In genomic region chr1:8985915-8986813, GRCh38 we compare ENCODE assay signal across 8 cellular contexts. TPM values are rescaled to one million over a fixed set of nuclear protein-coding genes. Genes with fewer than 3 reads are reported as not detected.
DNase-seq lines count a peak whose midpoint lies in the region; ATAC-seq and TF ChIP-seq lines count a peak whose summit lies in the region.

No MANE protein-coding gene starts in this region.

- no peaks in the 10 kb centered on the region for H3K79me1 ChIP-seq in neuronal stem cell (ENCODE audit: low read depth, low read length)

- POLR2A ChIA-PET in OCI-LY7 (lab: Charles Lee): interaction anchor here (1.2 kb wide), 1 partner anchor 16 kb away, joined by 8 read pairs; no protein-coding TSS in a partner anchor

- peak; percentile 77 for DNase-seq in DMS153 (lab: John Stamatoyannopoulos, UW)
- DNase-seq in OCI-LY7 (ENCODE audit: low spot score): no peak
- peak; percentile 90 for DNase-seq in epithelial cell of prostate (ENCODE audit: low read depth, low spot score)
- no peak for DNase-seq in neuronal stem cell (ENCODE audit: low spot score)
- no peak for DNase-seq in SIG-M5 (lab: John Stamatoyannopoulos, UW)
- DNase-seq in NCI-H187 (lab: John Stamatoyannopoulos, UW): no peak
- DNase-seq in natural killer cell: no peak

- H3K4me1 Mint-ChIP-seq in natural killer cell: peaks cover 0 to 7% of the 10 kb centered on the region in 2 donors

- no peak overlapping the region for H2BK5ac ChIP-seq in neuronal stem cell (ENCODE audit: low read length)

- H3K27ac ChIP-seq in OCI-LY7 (ENCODE audit: low read depth, low read length, poor library complexity, severe bottlenecking) (peak overlapping the region; percentile 81), epithelial cell of prostate (peak overlapping the region; percentile 93), neuronal stem cell (replicated peaks; ENCODE audit: low read length) (no peak overlapping the region)

- no CpG with 5 or more reads among the region's 14 CpGs for whole genome bisulfite sequencing in neuronal stem cell (ENCODE audit: extremely low coverage in 2 of 2, insufficient read length in 2 of 2, insufficient replicate concordance in 1 of 2), 2 donors

- no peak overlapping the region for H3K14ac ChIP-seq in neuronal stem cell (ENCODE audit: low read length)

- H3K79me2 ChIP-seq in OCI-LY7 (ENCODE audit: insufficient read depth, low read depth, low read length): no peaks in the 10 kb centered on the region

- no peaks in the 10 kb centered on the region for H3K27me3 ChIP-seq in neuronal stem cell (ENCODE audit: control insufficient read depth in 3 of 3, insufficient read depth in 3 of 3, low read depth in 1 of 3, low read length in 3 of 3)

- H3K9me3 ChIP-seq in OCI-LY7 (ENCODE audit: low read length) (no peaks in the 10 kb centered on the region), neuronal stem cell (replicated peaks in 1 of 2; ENCODE audit: control insufficient read depth in 2 of 2, insufficient read depth in 1 of 2, low read depth in 1 of 2, low read length in 2 of 2) (no peaks in the 10 kb centered on the region)

- no peaks in the 10 kb centered on the region for H3K9me2 ChIP-seq in OCI-LY7 (ENCODE audit: insufficient read depth, low read length)

- no peak overlapping the region for H3K9ac ChIP-seq in neuronal stem cell (ENCODE audit: low read depth, low read length, poor library complexity)

- peak overlapping the region; percentile 98; the same call in 1 of the 2 replicates for H2AFZ ChIP-seq in OCI-LY7 (ENCODE audit: low read length)
- H2AFZ ChIP-seq in neuronal stem cell (ENCODE audit: low read length): no peak overlapping the region

- no peak overlapping the region for H3K4me3 Mint-ChIP-seq in natural killer cell

- intact Hi-C loops in OCI-LY7 (cut with micrococcal nuclease; ENCODE audit: unreplicated experiment): no loop called here
- intact Hi-C loops in natural killer cell (cut with micrococcal nuclease): no loop called here

- no TSS peak for BruUV-seq in OCI-LY7 (replicated peaks; lab: Mats Ljungman, UMichigan)

- H3K23ac ChIP-seq in neuronal stem cell (ENCODE audit: low read depth, low read length, poor library complexity): no peak overlapping the region

- CTCF ChIA-PET in OCI-LY7 (lab: Charles Lee; ENCODE audit: unreplicated experiment): interaction anchor here (0.6 to 1.0 kb wide), 2 partner anchors 23 to 116 kb away, joined by 3 read pairs; no protein-coding TSS in a partner anchor

- H3K36me3 ChIP-seq in OCI-LY7 (ENCODE audit: insufficient read depth, low read length) (no peaks in the 10 kb centered on the region), neuronal stem cell (replicated peaks in 1 of 2; ENCODE audit: control insufficient read depth in 2 of 2, insufficient read depth in 2 of 2, low read length in 2 of 2) (no peaks in the 10 kb centered on the region)

- H3K27me3 Mint-ChIP-seq in natural killer cell (ENCODE audit: low read depth in 2 of 2): peaks cover 0 to 9% of the 10 kb centered on the region in 2 donors

- no peak for ATAC-seq in HG03039 (IDR thresholded peaks at IDR 0.05; ENCODE audit: unreplicated experiment)
- ATAC-seq in natural killer cell: no peak

- no peak overlapping the region for H4K8ac ChIP-seq in neuronal stem cell (ENCODE audit: low read depth, low read length)

- H4K91ac ChIP-seq in neuronal stem cell (ENCODE audit: low read depth, low read length, poor library complexity): no peak overlapping the region

- peak overlapping the region; percentile 54 for H3K4me2 ChIP-seq in OCI-LY7 (ENCODE audit: low read length)
- no peak overlapping the region for H3K4me2 ChIP-seq in neuronal stem cell (ENCODE audit: insufficient read depth, low read length, poor library complexity, severe bottlenecking)

- no peak overlapping the region for H3K27ac Mint-ChIP-seq in natural killer cell

- peak overlapping the region; percentile 12 for H3K4me3 ChIP-seq in OCI-LY7 (ENCODE audit: low read depth, low read length, poor library complexity, severe bottlenecking)
- no peak overlapping the region for H3K4me3 ChIP-seq in neuronal stem cell (ENCODE audit: low read length in 2 of 2)

- H3K4ac ChIP-seq in neuronal stem cell (ENCODE audit: low read length): no peak overlapping the region

- no peaks in the 10 kb centered on the region for H3K36me3 Mint-ChIP-seq in natural killer cell

- H4K20me1 ChIP-seq in OCI-LY7 (ENCODE audit: insufficient read depth, low read length): no peaks in the 10 kb centered on the region

- peak overlapping the region; percentile 40 for H2AK5ac ChIP-seq in neuronal stem cell (ENCODE audit: low read depth, low read length)

- H2BK12ac ChIP-seq in neuronal stem cell (ENCODE audit: low read length): no peak overlapping the region

- no peaks in the 10 kb centered on the region for H3K9me3 Mint-ChIP-seq in natural killer cell

- no peak overlapping the region for H3K18ac ChIP-seq in neuronal stem cell (ENCODE audit: low read length)

- H2BK15ac ChIP-seq in neuronal stem cell (ENCODE audit: low read length): no peak overlapping the region

- no peak overlapping the region for H2BK120ac ChIP-seq in neuronal stem cell (ENCODE audit: low read depth, low read length)

- H3K4me1 ChIP-seq in OCI-LY7 (ENCODE audit: insufficient read depth, low read length, poor library complexity, severe bottlenecking): peaks cover 29% of the 10 kb centered on the region
- no peaks in the 10 kb centered on the region for H3K4me1 ChIP-seq in neuronal stem cell (ENCODE audit: control insufficient read depth in 2 of 2, insufficient read depth in 1 of 2, low read depth in 1 of 2, low read length in 2 of 2)

- no peak for TF ChIP-seq CTCF in OCI-LY7 (conservative IDR thresholded peaks at IDR 0.05; ENCODE audit: low read length)
- TF ChIP-seq CTCF in natural killer cell (IDR thresholded peaks at IDR 0.05): no peak

RNA-seq across cellular contexts. Expression of gene SLC2A7, which starts 40.1 kb away (rescaled TPM):
- 0.15 TPM in 1 of 2 replicates, not detected in the other for total RNA-seq in OCI-LY7 (2014; rRNA removed; shearing (Covaris generic))
- total RNA-seq in OCI-LY7 (2022) (not detected in 2 replicates), natural killer cell (not detected)
- not detected for polyA plus RNA-seq in neuronal stem cell (2013, experiment 1 of 2)
- polyA plus RNA-seq in neuronal stem cell (2013, experiment 2 of 2): not detected

RNA-seq across cellular contexts. Expression of gene CA6, which starts 40.5 kb away (rescaled TPM):
- total RNA-seq in OCI-LY7 (2014; rRNA removed; shearing (Covaris generic)): not detected in 2 replicates
- total RNA-seq in OCI-LY7 (2022) (not detected in 2 replicates), natural killer cell (not detected)
- polyA plus RNA-seq in neuronal stem cell (2013, experiment 1 of 2): not detected
- not detected for polyA plus RNA-seq in neuronal stem cell (2013, experiment 2 of 2)

Comparison
In these comparisons a context has a peak if more than half of its experiments do, and no peak if none do; other contexts are left out.
1. DNase-seq: peak in DMS153 (single experiment) and epithelial cell of prostate (single experiment); none in OCI-LY7 (single experiment), neuronal stem cell (single experiment), SIG-M5 (single experiment), NCI-H187 (0 of 2) and natural killer cell (single experiment).